8 cellular contexts compared by ENCODE assay signal in genomic region chr9:104093647-104094533, GRCh38. TPM values are rescaled to one million over a fixed set of nuclear protein-coding genes. Genes with fewer than 3 reads are reported as not detected.
DNase-seq lines count a peak whose midpoint lies in the region; ATAC-seq and TF ChIP-seq lines count a peak whose summit lies in the region.

Gene SMC2 (plus strand): TSS chr9:104094309. CDS start chr9:104095385, 1,076 bp downstream.

- H3K27me3 Mint-ChIP-seq in activated naive CD4-positive, alpha-beta T cell treated with anti-CD3 and anti-CD28 coated beads, Interleukin-2, amount 50 U/mL, for 24 hours: no peaks in the 10 kb centered on the region

- H3K4me3 Mint-ChIP-seq in activated naive CD4-positive, alpha-beta T cell treated with anti-CD3 and anti-CD28 coated beads, Interleukin-2, amount 50 U/mL, for 24 hours: peak within 1 kb of the TSS; percentile 99

- H3K36me3 ChIP-seq in SK-N-SH (replicated peaks in 1 of 2; ENCODE audit: control insufficient read depth in 1 of 2, insufficient read depth in 2 of 2, low read length in 1 of 2) (peaks cover 5 to 9% of the 10 kb centered on the region in 2 experiments), testis (ENCODE audit: low read depth, missing control alignments) (no peaks in the 10 kb centered on the region)

- peaks cover 9 to 17% of the 10 kb centered on the region in 2 experiments; a peak in 3 of 4 replicates for H3K4me1 ChIP-seq in SK-N-SH (ENCODE audit: control insufficient read depth in 1 of 2, insufficient read depth in 2 of 2, low read depth in 1 of 2, low read length in 1 of 2)
- peaks cover 8% of the 10 kb centered on the region for H3K4me1 ChIP-seq in testis

- peaks cover 45% of the 10 kb centered on the region for H3K79me2 ChIP-seq in SK-N-SH (ENCODE audit: insufficient read depth)

- peak within 1 kb of the TSS; percentile 91 for H3K9ac ChIP-seq in SK-N-SH

- peak; percentile 88 for ATAC-seq in HG02571 (IDR thresholded peaks at IDR 0.05; ENCODE audit: unreplicated experiment)

- H3K9me3 ChIP-seq in SK-N-SH: no peaks in the 10 kb centered on the region
- no peaks in the 10 kb centered on the region for H3K9me3 ChIP-seq in testis

- H3K27ac ChIP-seq in SK-N-SH (ENCODE audit: low read depth in 2 of 2, low read length in 1 of 2): peak within 1 kb of the TSS; percentile 90 to 97
- H3K27ac ChIP-seq in testis: peak within 1 kb of the TSS; percentile 92 to 98

- peak within 1 kb of the TSS; percentile 86 for H2AFZ ChIP-seq in SK-N-SH (ENCODE audit: low read depth)

- CTCF ChIA-PET in SK-N-SH (lab: Yijun Ruan, JAX): interaction anchor here (1.8 kb wide), 1 partner anchor 17 kb away, joined by 5 read pairs; no protein-coding TSS in a partner anchor

- H3K4me3 ChIP-seq in SK-N-SH (ENCODE audit: low read depth in 2 of 2, low read length in 1 of 2) (peak within 1 kb of the TSS; percentile 83 to 86), testis (peak within 1 kb of the TSS; percentile 70 to 91)

- no peaks in the 10 kb centered on the region for H3K9me2 ChIP-seq in SK-N-SH

- peaks cover 8% of the 10 kb centered on the region for H3F3A ChIP-seq in SK-N-SH (replicated peaks; ENCODE audit: insufficient read depth)

- peak within 1 kb of the TSS; percentile 99 for H3K27ac Mint-ChIP-seq in activated naive CD4-positive, alpha-beta T cell treated with anti-CD3 and anti-CD28 coated beads, Interleukin-2, amount 50 U/mL, for 24 hours

- no peaks in the 10 kb centered on the region for H3K9me3 Mint-ChIP-seq in activated naive CD4-positive, alpha-beta T cell treated with anti-CD3 and anti-CD28 coated beads, Interleukin-2, amount 50 U/mL, for 24 hours

- H3K27me3 ChIP-seq in SK-N-SH (ENCODE audit: insufficient read depth): no peaks in the 10 kb centered on the region
- no peaks in the 10 kb centered on the region for H3K27me3 ChIP-seq in testis

- TF ChIP-seq CTCF in SK-N-SH (IDR thresholded peaks at IDR 0.05) (no peak), testis (IDR thresholded peaks at IDR 0.05) (no peak)

- H4K20me1 ChIP-seq in SK-N-SH (ENCODE audit: insufficient read depth): no peaks in the 10 kb centered on the region

- WGBS in SK-N-SH (ENCODE audit: low lambda C conversion rate): under 1% methylated on average over 36 of the region's 58 CpGs
- WGBS in testis, 2 donors: 0 to 1% methylated on average over 50 to 58 of the region's 58 CpGs

- TF ChIP-seq POLR2A in testis (IDR thresholded peaks at IDR 0.05): peak; percentile 30

- peak; percentile 81 for DNase-seq in GM04504 (ENCODE audit: low read depth)
- peak; percentile 89 for DNase-seq in NCI-H1048 (lab: John Stamatoyannopoulos, UW)
- DNase-seq in SK-N-SH: peak; percentile 91
- DNase-seq in glomerular endothelial cell (ENCODE audit: extremely low read depth, low read depth, low spot score): peak; percentile 71
- DNase-seq in occipital lobe (lab: John Stamatoyannopoulos, UW): peak; percentile 92
- DNase-seq in testis: peak; percentile 97

- TF ChIP-seq EP300 in SK-N-SH (IDR thresholded peaks at IDR 0.05; ENCODE audit: borderline replicate concordance in 1 of 2, low read depth in 1 of 2, low read length in 1 of 2): no peak

- POLR2A ChIA-PET in SK-N-SH (lab: Yijun Ruan, JAX): no interaction called here

- TF ChIP-seq RAD21 in SK-N-SH (IDR thresholded peaks at IDR 0.05; ENCODE audit: low read length): no peak

- peaks cover 42% of the 10 kb centered on the region for H3K4me1 Mint-ChIP-seq in activated naive CD4-positive, alpha-beta T cell treated with anti-CD3 and anti-CD28 coated beads, Interleukin-2, amount 50 U/mL, for 24 hours

- H3K36me3 Mint-ChIP-seq in activated naive CD4-positive, alpha-beta T cell treated with anti-CD3 and anti-CD28 coated beads, Interleukin-2, amount 50 U/mL, for 24 hours: peaks cover 1% of the 10 kb centered on the region

- intact Hi-C loops in testis (cut with DNase I; ENCODE audit: low total_unique reads): no loop called here

- H3K4me2 ChIP-seq in SK-N-SH: peak within 1 kb of the TSS; percentile 87

TF ChIP-seq in SK-N-SH, 30 proteins besides CTCF, POLR2A, EP300 and RAD21 (continues in another document):
- TF ChIP-seq GABPA (IDR thresholded peaks at IDR 0.05; ENCODE audit: low read depth) (peak; percentile 61), SMC3 (IDR thresholded peaks at IDR 0.05; ENCODE audit: low read depth, low read length) (no peak), JUND (IDR thresholded peaks at IDR 0.05) (no peak), CHD2 (IDR thresholded peaks at IDR 0.05; ENCODE audit: low read length, partially characterized antibody) (peak; percentile 10), NRF1 (IDR thresholded peaks at IDR 0.05; ENCODE audit: low read depth, low read length) (no peak), TCF12 (IDR thresholded peaks at IDR 0.05) (no peak), SIN3A (IDR thresholded peaks at IDR 0.05; ENCODE audit: borderline replicate concordance, low read depth, low read length) (peak; percentile 97), MAX (IDR thresholded peaks at IDR 0.05; ENCODE audit: low read depth) (peak; percentile 79), ELF1 (IDR thresholded peaks at IDR 0.05) (peak; percentile 72), MEF2A (IDR thresholded peaks at IDR 0.05; ENCODE audit: borderline replicate concordance, low read depth) (no peak), REST (IDR thresholded peaks at IDR 0.05; ENCODE audit: low read depth, low read length) (peak; percentile 27; the same call in 1 of the 2 replicates), GATA2 (CRISPR knock-in tag; IDR thresholded peaks at IDR 0.05) (no peak), MXI1 (IDR thresholded peaks at IDR 0.05; ENCODE audit: low read depth, low read length) (peak; percentile 98), RCOR1 (IDR thresholded peaks at IDR 0.05; ENCODE audit: low read length) (no peak), NFIC (IDR thresholded peaks at IDR 0.05; ENCODE audit: borderline replicate concordance) (no peak; the same call in 1 of the 2 replicates), FOXM1 (IDR thresholded peaks at IDR 0.05; ENCODE audit: low read depth) (no peak), FOSL2 (IDR thresholded peaks at IDR 0.05; ENCODE audit: borderline replicate concordance, low read depth) (no peak), TAF1 (IDR thresholded peaks at IDR 0.05; ENCODE audit: borderline replicate concordance, low read depth, low read length) (peak; percentile 89), YY1 (IDR thresholded peaks at IDR 0.05; ENCODE audit: low read depth) (peak; percentile 79; the same call in 1 of the 2 replicates), IRF3 (IDR thresholded peaks at IDR 0.05; ENCODE audit: low read depth, low read length) (no peak)

RNA-seq across cellular contexts. Expression of gene SMC2, which starts in this region (rescaled TPM):
- polyA plus RNA-seq in SK-N-SH (2012; rRNA removed) (3.7 and 4.3 TPM in 2 replicates), testis (ENCODE audit: insufficient read depth, low read depth, low replicate concordance) (6.1 TPM)
- 5.5 and 6.8 TPM in 2 replicates for polyA plus RNA-seq in SK-N-SH (2012; cell fraction: cytosol; rRNA removed)
- 3.1 and 4.4 TPM in 2 replicates for polyA plus RNA-seq in SK-N-SH (2012; cell fraction: nucleus; rRNA removed)
- total RNA-seq in glomerular endothelial cell (6.8 and 9.7 TPM in 2 replicates), occipital lobe (14.5 TPM), testis (10 to 100 TPM; 18.6 to 25.9 TPM)

Comparison
In these comparisons a context has a peak if more than half of its experiments do, and no peak if none do; other contexts are left out.
1. Peak in every context shown above with its lines: DNase-seq, ATAC-seq, H3K4me3 ChIP-seq and H3K27ac ChIP-seq.